In genomic region chr17:57672205-57672632, GRCh38 we compare ENCODE assay signal across 8 cellular contexts.
DNase-seq lines count a peak whose midpoint lies in the region; ATAC-seq, FAIRE-seq and TF ChIP-seq lines count a peak whose summit lies in the region.

No MANE protein-coding gene starts in this region.

- TF ChIP-seq RAD21 in A549 (conservative IDR thresholded peaks at IDR 0.05 in 1 of 2, IDR thresholded peaks at IDR 0.05 in 1 of 2), result peak in 1 of 2 experiments; percentile 16; a peak in 1 of 5 replicates

- H3K4me2 ChIP-seq in A549 (peak overlapping the region; percentile 26; the same call in 1 of the 3 replicates), hepatocyte (peak overlapping the region; percentile 54)

- no peak for FAIRE-seq in A549 (lab: Jason Lieb, UNC)

- H3K4me3 ChIP-seq in A549 (no peak overlapping the region), hepatocyte (no peak overlapping the region)

- H3K36me3 Mint-ChIP-seq in activated CD8-positive, alpha-beta T cell treated with anti-CD3 and anti-CD28 coated beads, Interleukin-2, amount 10 ng/mL, durations not matched to agents 7 days and 5 days (ENCODE audit: low read depth), result peaks cover 41% of the 10 kb centered on the region

- CTCF ChIA-PET in A549 (lab: Yijun Ruan, JAX), result interaction anchor here (0.6 to 10.8 kb wide), 108 partner anchors 8 to 559 kb away, joined by 3 to 104 read pairs (median 5); partner anchors contain the start of gene CCDC182
- CTCF ChIA-PET in activated CD8-positive, alpha-beta T cell treated with anti-CD3 and anti-CD28 coated beads, Interleukin-2, amount 10 ng/mL, durations not matched to agents 7 days and 5 days (lab: Charles Lee), result interaction anchor here (0.6 to 6.1 kb wide), 73 partner anchors 9 to 546 kb away, joined by 3 to 196 read pairs (median 4); partner anchors contain the start of genes CCDC182 and DYNLL2

- H3K4me3 Mint-ChIP-seq in activated CD8-positive, alpha-beta T cell treated with anti-CD3 and anti-CD28 coated beads, Interleukin-2, amount 10 ng/mL, durations not matched to agents 7 days and 5 days, result peak overlapping the region; percentile 66

- H3K9me3 ChIP-seq in A549 (no peaks in the 10 kb centered on the region), hepatocyte (ENCODE audit: low read depth) (no peaks in the 10 kb centered on the region)

- peak overlapping the region; percentile 96 for H3K27ac Mint-ChIP-seq in activated CD8-positive, alpha-beta T cell treated with anti-CD3 and anti-CD28 coated beads, Interleukin-2, amount 10 ng/mL, durations not matched to agents 7 days and 5 days

- peak; percentile 55 to 69 for ATAC-seq in A549
- peak; percentile 88 for ATAC-seq in activated CD8-positive, alpha-beta T cell treated with anti-CD3 and anti-CD28 coated beads, Interleukin-2, amount 10 ng/mL, durations not matched to agents 7 days and 5 days
- no peak for ATAC-seq in HG03354 (IDR thresholded peaks at IDR 0.05; ENCODE audit: poor library complexity, severe bottlenecking, unreplicated experiment)
- ATAC-seq in HG03039 (IDR thresholded peaks at IDR 0.05; ENCODE audit: unreplicated experiment), result no peak

- H3K27me3 ChIP-seq in hepatocyte, result no peaks in the 10 kb centered on the region

- TF ChIP-seq EP300 in A549 (IDR thresholded peaks at IDR 0.05), result no peak

- DNase-seq in A549 (ENCODE audit: low read depth in 1 of 2, low spot score in 1 of 2) (no peak), HPDE6-E6E7 (ENCODE audit: extremely low spot score) (peak; percentile 33), hepatocyte (ENCODE audit: low spot score) (no peak), OCI-M2 (lab: John Stamatoyannopoulos, UW; ENCODE audit: unreplicated experiment) (no peak), NCI-H2107 (lab: John Stamatoyannopoulos, UW) (no peak)
- DNase-seq in activated CD8-positive, alpha-beta T cell treated with anti-CD3 and anti-CD28 coated beads, Interleukin-2, amount 10 ng/mL, durations not matched to agents 7 days and 5 days, result peak; percentile 80

- no peaks in the 10 kb centered on the region for H3K79me2 ChIP-seq in hepatocyte

- TF ChIP-seq POLR2A in A549 (IDR thresholded peaks at IDR 0.05; ENCODE audit: low read length), result no peak

- H3K27ac ChIP-seq in A549, result peak overlapping the region in 1 of 2 experiments; percentile 20; a peak in 2 of 6 replicates
- H3K27ac ChIP-seq in hepatocyte, result no peak overlapping the region

- H2AFZ ChIP-seq in hepatocyte, result no peak overlapping the region

- H3K4me1 Mint-ChIP-seq in activated CD8-positive, alpha-beta T cell treated with anti-CD3 and anti-CD28 coated beads, Interleukin-2, amount 10 ng/mL, durations not matched to agents 7 days and 5 days (ENCODE audit: low read depth), result peaks cover 63% of the 10 kb centered on the region

- H3K9me3 Mint-ChIP-seq in activated CD8-positive, alpha-beta T cell treated with anti-CD3 and anti-CD28 coated beads, Interleukin-2, amount 10 ng/mL, durations not matched to agents 7 days and 5 days (ENCODE audit: insufficient read depth), result no peaks in the 10 kb centered on the region

- no peaks in the 10 kb centered on the region for H3K36me3 ChIP-seq in hepatocyte (replicated peaks; ENCODE audit: insufficient read depth, low read depth)

- H3K4me1 ChIP-seq in A549 (peaks cover 14% of the 10 kb centered on the region), hepatocyte (ENCODE audit: insufficient read depth) (peaks cover 10% of the 10 kb centered on the region)

- no peak for TF ChIP-seq CTCF in A549 (IDR thresholded peaks at IDR 0.05)
- no peak for TF ChIP-seq CTCF in hepatocyte (IDR thresholded peaks at IDR 0.05; ENCODE audit: poor library complexity)

- H3K9me2 ChIP-seq in hepatocyte (replicated peaks; ENCODE audit: insufficient read depth), result no peaks in the 10 kb centered on the region

- POLR2A ChIA-PET in A549 (lab: Yijun Ruan, JAX), result interaction anchor here (1.1 kb wide), 1 partner anchor 429 kb away, joined by 3 read pairs; no protein-coding TSS in a partner anchor
- POLR2A ChIA-PET in activated CD8-positive, alpha-beta T cell treated with anti-CD3 and anti-CD28 coated beads, Interleukin-2, amount 10 ng/mL, durations not matched to agents 7 days and 5 days (lab: Charles Lee), result interaction anchor here (1.0 to 2.5 kb wide), 4 partner anchors 57 to 74 kb away, joined by 3 to 13 read pairs (median 4); no protein-coding TSS in a partner anchor

- 66% methylated on average over 6 of the region's 6 CpGs for WGBS in A549 (ENCODE audit: missing lambda C conversion rate)
- WGBS in hepatocyte (ENCODE audit: low lambda C conversion rate, missing lambda C conversion rate), result 74% methylated on average over 6 of the region's 6 CpGs

- no peaks in the 10 kb centered on the region for H4K20me1 ChIP-seq in hepatocyte (ENCODE audit: insufficient read depth, poor library complexity, severe bottlenecking)

- no peaks in the 10 kb centered on the region for H3K27me3 Mint-ChIP-seq in activated CD8-positive, alpha-beta T cell treated with anti-CD3 and anti-CD28 coated beads, Interleukin-2, amount 10 ng/mL, durations not matched to agents 7 days and 5 days (ENCODE audit: low read depth)

TF ChIP-seq in A549, 52 proteins besides CTCF, POLR2A, EP300 and RAD21:
- TF ChIP-seq RNF2 (IDR thresholded peaks at IDR 0.05; ENCODE audit: borderline replicate concordance, low read depth), result no peak
- no peak for TF ChIP-seq GATA3 (IDR thresholded peaks at IDR 0.05; ENCODE audit: borderline replicate concordance)
- no peak for TF ChIP-seq HOXB13 (CRISPR knock-in tag; IDR thresholded peaks at IDR 0.05; ENCODE audit: low read depth)

Comparison
In these comparisons a context has a peak if more than half of its experiments do, and no peak if none do; other contexts are left out.
1. ATAC-seq: peak in A549 (2 of 2) and activated CD8-positive, alpha-beta T cell treated with anti-CD3 and anti-CD28 coated beads, Interleukin-2, amount 10 ng/mL, durations not matched to agents 7 days and 5 days (single experiment); none in HG03354 (single experiment) and HG03039 (single experiment).
2. DNase-seq: peak in HPDE6-E6E7 (single experiment) and activated CD8-positive, alpha-beta T cell treated with anti-CD3 and anti-CD28 coated beads, Interleukin-2, amount 10 ng/mL, durations not matched to agents 7 days and 5 days (single experiment); none in A549 (0 of 2), hepatocyte (single experiment), OCI-M2 (single experiment) and NCI-H2107 (single experiment).